In genomic region chr11:61152816-61153592, GRCh38 we compare ENCODE assay signal across 8 cellular contexts. TPM values are rescaled to one million over a fixed set of nuclear protein-coding genes. Genes with fewer than 3 reads are reported as not detected.
A peak's percentile ranks its signal among the peaks of the same experiment; 100 is the strongest.
DNase-seq lines count a peak whose midpoint lies in the region; ATAC-seq, FAIRE-seq and TF ChIP-seq lines count a peak whose summit lies in the region.
"Had no signal": no experiment of that assay in that cellular context is flagged by ENCODE, and none has a peak within 500 bp of the region (broad histone marks: within the 10 kb centered on the region; RNA-seq: fewer than 3 reads in every experiment).

No MANE protein-coding gene starts in this region.

- peaks cover 36% of the 10 kb centered on the region for H3K79me1 ChIP-seq in mesendoderm (ENCODE audit: low read length)

- WGBS in mesendoderm (ENCODE audit: extremely low coverage, insufficient coverage, low lambda C conversion rate): no CpG with 5 or more reads among the region's 9 CpGs

- H3K27me3 ChIP-seq in mesendoderm (ENCODE audit: insufficient read depth, low read length, poor library complexity) (no peaks in the 10 kb centered on the region), upper lobe of right lung (no peaks in the 10 kb centered on the region)

- H3K27ac ChIP-seq in mesendoderm (ENCODE audit: low read depth, low read length) (peak overlapping the region; percentile 12), upper lobe of right lung (peak overlapping the region; percentile 14)

- H3K9me3 Mint-ChIP-seq in dendritic cell treated with granulocyte-macrophage colony-stimulating factor and Interleukin-4, amounts not matched to agents 40 ng/mL and 50 ng/mL, for 4 days: peaks cover 20% of the 10 kb centered on the region

- H2AK5ac ChIP-seq in mesendoderm (ENCODE audit: low read length): no peak overlapping the region

- no peak overlapping the region for H2BK120ac ChIP-seq in mesendoderm (ENCODE audit: low read depth, low read length)

- no peak overlapping the region for H3K4me2 ChIP-seq in mesendoderm (ENCODE audit: low read length)

- no peak for ATAC-seq in upper lobe of right lung
- ATAC-seq in GM18511 (IDR thresholded peaks at IDR 0.05; ENCODE audit: unreplicated experiment): no peak

- no peak overlapping the region for H2BK15ac ChIP-seq in mesendoderm (replicated peaks; ENCODE audit: low read depth)

- DNase-seq in NCI-H345 treated with DMSO at 0.1 percent for 48 hours (lab: John Stamatoyannopoulos, UW; ENCODE audit: unreplicated experiment): peak; percentile 17
- no peak for DNase-seq in mesendoderm
- no peak for DNase-seq in upper lobe of right lung
- no peak for DNase-seq in cerebellum (ENCODE audit: low spot score)
- no peak for DNase-seq in GM19239 (ENCODE audit: insufficient read length, low spot score)
- DNase-seq: substantia nigra had no signal

- H3K23ac ChIP-seq in mesendoderm (ENCODE audit: low read length): no peak overlapping the region

- peak overlapping the region; percentile 38 for H3K27ac Mint-ChIP-seq in dendritic cell treated with granulocyte-macrophage colony-stimulating factor and Interleukin-4, amounts not matched to agents 40 ng/mL and 50 ng/mL, for 4 days

- H3K4me1 ChIP-seq in mesendoderm (ENCODE audit: control insufficient read depth, low read depth, low read length) (peaks cover 19% of the 10 kb centered on the region), upper lobe of right lung (peaks cover 36% of the 10 kb centered on the region)

- no peaks in the 10 kb centered on the region for H3K36me3 ChIP-seq in mesendoderm (ENCODE audit: control insufficient read depth, insufficient read depth, low read length)
- no peaks in the 10 kb centered on the region for H3K36me3 ChIP-seq in upper lobe of right lung

- peaks cover 56% of the 10 kb centered on the region for H3K36me3 Mint-ChIP-seq in dendritic cell treated with granulocyte-macrophage colony-stimulating factor and Interleukin-4, amounts not matched to agents 40 ng/mL and 50 ng/mL, for 4 days (ENCODE audit: low read depth)

- H4K5ac ChIP-seq in mesendoderm (ENCODE audit: low read length): no peak overlapping the region

- H3K4me1 Mint-ChIP-seq in dendritic cell treated with granulocyte-macrophage colony-stimulating factor and Interleukin-4, amounts not matched to agents 40 ng/mL and 50 ng/mL, for 4 days (ENCODE audit: low read depth): peaks cover 82% of the 10 kb centered on the region

- TF ChIP-seq CTCF in upper lobe of right lung (IDR thresholded peaks at IDR 0.05): no peak

- peak overlapping the region; percentile 19 for H3K56ac ChIP-seq in mesendoderm (ENCODE audit: low read length)

- H3K79me2 ChIP-seq in mesendoderm (ENCODE audit: control insufficient read depth, insufficient read depth, low read length): peaks cover 37% of the 10 kb centered on the region

- FAIRE-seq in GM19239 (lab: Jason Lieb, UNC): no peak

- no peaks in the 10 kb centered on the region for H3K9me3 ChIP-seq in upper lobe of right lung

- no peak overlapping the region for H3K4me3 Mint-ChIP-seq in dendritic cell treated with granulocyte-macrophage colony-stimulating factor and Interleukin-4, amounts not matched to agents 40 ng/mL and 50 ng/mL, for 4 days

- no peak overlapping the region for H3K4me3 ChIP-seq in mesendoderm (ENCODE audit: low read length)
- no peak overlapping the region for H3K4me3 ChIP-seq in upper lobe of right lung

- no peak overlapping the region for H3K9ac ChIP-seq in mesendoderm (ENCODE audit: low read length)

- intact Hi-C loops in dendritic cell treated with granulocyte-macrophage colony-stimulating factor and Interleukin-4, amounts not matched to agents 40 ng/mL and 50 ng/mL, for 4 days (cut with micrococcal nuclease): no loop called here
- intact Hi-C loops in upper lobe of right lung (cut with DNase I): no loop called here

- H3K18ac ChIP-seq in mesendoderm (ENCODE audit: low read length): no peak overlapping the region

- no peak overlapping the region for H4K8ac ChIP-seq in mesendoderm (ENCODE audit: low read depth, low read length)

- H3K27me3 Mint-ChIP-seq in dendritic cell treated with granulocyte-macrophage colony-stimulating factor and Interleukin-4, amounts not matched to agents 40 ng/mL and 50 ng/mL, for 4 days: no peaks in the 10 kb centered on the region

- H3K4ac ChIP-seq in mesendoderm (ENCODE audit: low read depth, low read length): no peak overlapping the region

- H2BK5ac ChIP-seq in mesendoderm (ENCODE audit: low read length): no peak overlapping the region

RNA-seq across cellular contexts. Expression of gene VPS37C, which starts 8.2 kb away (rescaled TPM):
- 14.1 TPM for polyA plus RNA-seq in mesendoderm (2013, experiment 1 of 2)
- 14.8 TPM for polyA plus RNA-seq in mesendoderm (2013, experiment 2 of 2)
- total RNA-seq in upper lobe of right lung (30.2 TPM), cerebellum (8.7 TPM)

RNA-seq across cellular contexts. Expression of gene PGA3, which starts 50.3 kb away (rescaled TPM):
- 0.04 TPM for polyA plus RNA-seq in mesendoderm (2013, experiment 1 of 2)
- polyA plus RNA-seq in mesendoderm (2013, experiment 2 of 2): 0.06 TPM
- total RNA-seq in upper lobe of right lung (not detected), cerebellum (1.3 TPM)

RNA-seq across cellular contexts. Expression of gene CD5, which starts 50.7 kb away (rescaled TPM):
- polyA plus RNA-seq in mesendoderm (2013, experiment 1 of 2): not detected
- polyA plus RNA-seq in mesendoderm (2013, experiment 2 of 2): not detected
- total RNA-seq in upper lobe of right lung (2.5 TPM), cerebellum (not detected)
